Comparison of ENCODE assay signal across 12 cellular contexts in the genomic region with DNA sequence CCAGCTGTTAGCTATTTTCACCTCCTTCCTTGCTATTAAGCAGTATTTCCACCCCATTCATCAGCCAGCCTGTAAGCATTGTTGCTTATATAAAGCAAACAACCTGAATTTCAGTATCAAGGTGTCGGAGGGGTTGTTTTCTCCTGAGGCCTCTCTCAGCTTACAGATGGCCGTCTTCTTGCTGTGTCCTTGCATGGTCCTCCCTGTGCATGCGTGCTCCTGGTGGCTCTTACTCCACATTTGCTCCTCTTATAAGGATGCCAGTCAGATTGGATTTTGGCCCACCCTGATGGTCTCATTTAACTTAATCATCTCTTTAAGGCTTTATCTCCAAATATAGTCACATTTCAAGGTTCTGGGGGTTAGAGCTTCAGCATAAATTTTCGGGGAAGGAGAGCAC. TPM values are rescaled to one million over a fixed set of nuclear protein-coding genes. Genes with fewer than 3 reads are reported as not detected.
A peak's percentile ranks its signal among the peaks of the same experiment; 100 is the strongest.
DNase-seq lines count a peak whose midpoint lies in the region; ATAC-seq and TF ChIP-seq lines count a peak whose summit lies in the region.
"Had no signal": no experiment of that assay in that cellular context is flagged by ENCODE, and none has a peak within 500 bp of the region (broad histone marks: within the 10 kb centered on the region; RNA-seq: fewer than 3 reads in every experiment).

No MANE protein-coding gene starts in this region.

- peaks cover 42% of the 10 kb centered on the region for H3K4me1 Mint-ChIP-seq in activated naive CD4-positive, alpha-beta T cell treated with anti-CD3 and anti-CD28 coated beads, Interleukin-2, amount 50 U/mL, for 24 hours
- peaks cover 31% of the 10 kb centered on the region for H3K4me1 Mint-ChIP-seq in T-helper 17 cell

- peaks cover 19% of the 10 kb centered on the region for H3K4me1 ChIP-seq in smooth muscle cell (ENCODE audit: low read depth)

- no peak for ATAC-seq in T-helper 17 cell

- H3K36me3 ChIP-seq in smooth muscle cell (ENCODE audit: low read depth), result peaks cover 5% of the 10 kb centered on the region

- H3K9me3 ChIP-seq in T-helper 17 cell (ENCODE audit: control insufficient read depth, low read length, poor library complexity, severe bottlenecking) (no peaks in the 10 kb centered on the region), iPS-18c (ENCODE audit: control insufficient read depth, insufficient read depth, low read length) (no peaks in the 10 kb centered on the region), smooth muscle cell (replicated peaks; ENCODE audit: low read depth) (no peaks in the 10 kb centered on the region)

- TF ChIP-seq CTCF in smooth muscle cell (IDR thresholded peaks at IDR 0.05; ENCODE audit: borderline replicate concordance, insufficient read depth, poor library complexity, severe bottlenecking), result no peak

- peaks cover 4% of the 10 kb centered on the region for H3K36me3 Mint-ChIP-seq in activated naive CD4-positive, alpha-beta T cell treated with anti-CD3 and anti-CD28 coated beads, Interleukin-2, amount 50 U/mL, for 24 hours
- H3K36me3 Mint-ChIP-seq in T-helper 17 cell (ENCODE audit: low read depth), result peaks cover 7% of the 10 kb centered on the region

- H3K4me3 ChIP-seq in iPS-18c (ENCODE audit: insufficient read depth, low read depth, low read length), result 0 out of 2 replicates have a peak overlapping the region, but pooled peaks have one; percentile 2
- no peak overlapping the region for H3K4me3 ChIP-seq in smooth muscle cell

- WGBS in smooth muscle cell (ENCODE audit: low lambda C conversion rate), result 92% methylated on average over 4 of the region's 4 CpGs

- H3K27me3 ChIP-seq in smooth muscle cell (ENCODE audit: low read depth), result no peaks in the 10 kb centered on the region
- H3K27me3 ChIP-seq: brain microvascular endothelial cell had no signal

- peak overlapping the region; percentile 61 for H3K27ac Mint-ChIP-seq in activated naive CD4-positive, alpha-beta T cell treated with anti-CD3 and anti-CD28 coated beads, Interleukin-2, amount 50 U/mL, for 24 hours
- no peak overlapping the region for H3K27ac Mint-ChIP-seq in T-helper 17 cell

- H3K79me2 ChIP-seq in smooth muscle cell (ENCODE audit: low read depth), result peaks cover 53% of the 10 kb centered on the region

- no peak for DNase-seq in activated naive CD4-positive, alpha-beta T cell treated with Interleukin-2 at 50 U/mL for 16 hours
- DNase-seq in T-helper 17 cell, result no peak
- no peak for DNase-seq in smooth muscle cell (lab: John Stamatoyannopoulos, UW; ENCODE audit: unreplicated experiment)
- DNase-seq in iPS-NIHi11 (ENCODE audit: low spot score), result no peak
- DNase-seq in activated effector memory CD4-positive, alpha-beta T cell treated with Interleukin-2 at 50 U/mL for 16 hours, result no peak
- DNase-seq in AG08395 (ENCODE audit: low spot score), result no peak
- DNase-seq: activated CD4-positive, alpha-beta T cell treated with anti-CD3 and anti-CD28 coated beads for 1 hour; brain microvascular endothelial cell; NCI-H1048; NCI-H774 had no signal

- no peak overlapping the region for H3K27ac ChIP-seq in smooth muscle cell (ENCODE audit: low read depth)
- H3K27ac ChIP-seq: brain microvascular endothelial cell had no signal

- H3K9me3 Mint-ChIP-seq in activated naive CD4-positive, alpha-beta T cell treated with anti-CD3 and anti-CD28 coated beads, Interleukin-2, amount 50 U/mL, for 24 hours, result no peaks in the 10 kb centered on the region

- peak overlapping the region; percentile 87 for H3K4me2 ChIP-seq in smooth muscle cell

- H3F3A ChIP-seq in smooth muscle cell (ENCODE audit: low read depth), result no peaks in the 10 kb centered on the region

- no peak overlapping the region for H3K9ac ChIP-seq in smooth muscle cell (ENCODE audit: low read depth)

- peak overlapping the region; percentile 35 for H3K4me3 Mint-ChIP-seq in activated naive CD4-positive, alpha-beta T cell treated with anti-CD3 and anti-CD28 coated beads, Interleukin-2, amount 50 U/mL, for 24 hours
- H3K4me3 Mint-ChIP-seq in T-helper 17 cell, result peak overlapping the region; percentile 31

- H4K20me1 ChIP-seq in smooth muscle cell (ENCODE audit: low read depth), result peaks cover 6% of the 10 kb centered on the region

- no peaks in the 10 kb centered on the region for H3K27me3 Mint-ChIP-seq in activated naive CD4-positive, alpha-beta T cell treated with anti-CD3 and anti-CD28 coated beads, Interleukin-2, amount 50 U/mL, for 24 hours
- H3K27me3 Mint-ChIP-seq in T-helper 17 cell, result no peaks in the 10 kb centered on the region

- H2AFZ ChIP-seq in smooth muscle cell (ENCODE audit: low read depth), result no peak overlapping the region

RNA-seq across cellular contexts. Expression of a gene that starts 2.6 kb away (rescaled TPM):
- total RNA-seq in T-helper 17 cell (10 to 100 TPM; 19.8 to 29.4 TPM), smooth muscle cell (32.2 and 133 TPM in 2 replicates)
- 15.0 and 24.2 TPM in 2 replicates for polyA plus RNA-seq in smooth muscle cell

RNA-seq across cellular contexts. Expression of a gene that starts 2.7 kb away (rescaled TPM):
- 10 to 100 TPM in 1 of 2 donors, 1 to 10 TPM in 1; 9.4 to 15.7 TPM for total RNA-seq in T-helper 17 cell
- total RNA-seq in smooth muscle cell, result 7.9 and 14.6 TPM in 2 replicates
- polyA plus RNA-seq in smooth muscle cell, result 6.6 and 9.9 TPM in 2 replicates

RNA-seq across cellular contexts. Expression of a gene that starts 46.9 kb away (rescaled TPM):
- total RNA-seq in T-helper 17 cell, result 10 to 100 TPM; 13.5 to 18.0 TPM
- total RNA-seq in smooth muscle cell, result 10.1 and 11.3 TPM in 2 replicates
- polyA plus RNA-seq in smooth muscle cell, result 4.7 and 7.7 TPM in 2 replicates
